ENCODE assay signal across 10 cellular contexts in genomic region chr3:177177670-177178295, GRCh38. TPM values are rescaled to one million over a fixed set of nuclear protein-coding genes. Genes with fewer than 3 reads are reported as not detected.
DNase-seq lines count a peak whose midpoint lies in the region; ATAC-seq and TF ChIP-seq lines count a peak whose summit lies in the region.
"Had no signal": no experiment of that assay in that cellular context is flagged by ENCODE, and none has a peak within 500 bp of the region (broad histone marks: within the 10 kb centered on the region; RNA-seq: fewer than 3 reads in every experiment).

No MANE protein-coding gene starts in this region.

- H3K36me3 ChIP-seq in hepatocyte (replicated peaks; ENCODE audit: insufficient read depth, low read depth) (no peaks in the 10 kb centered on the region), thymus (ENCODE audit: control insufficient read depth, insufficient read depth) (peaks cover 8% of the 10 kb centered on the region), GM23248 (ENCODE audit: low read depth) (no peaks in the 10 kb centered on the region)

- no peaks in the 10 kb centered on the region for H3K27me3 ChIP-seq in hepatocyte
- H3K27me3 ChIP-seq in thymus (ENCODE audit: control insufficient read depth, insufficient read depth): no peaks in the 10 kb centered on the region
- H3K27me3 ChIP-seq in GM23248 (replicated peaks; ENCODE audit: insufficient read depth): no peaks in the 10 kb centered on the region

- H3K9me3 ChIP-seq in T-helper 17 cell (ENCODE audit: control insufficient read depth, low read length, poor library complexity, severe bottlenecking) (no peaks in the 10 kb centered on the region), hepatocyte (ENCODE audit: low read depth) (no peaks in the 10 kb centered on the region), thymus (ENCODE audit: control insufficient read depth) (no peaks in the 10 kb centered on the region), GM23248 (ENCODE audit: low read depth) (no peaks in the 10 kb centered on the region)

- H3K9me2 ChIP-seq in hepatocyte (replicated peaks; ENCODE audit: insufficient read depth) (no peaks in the 10 kb centered on the region), GM23248 (ENCODE audit: insufficient read depth) (no peaks in the 10 kb centered on the region)

- H3K4me3 Mint-ChIP-seq in activated T-cell treated with anti-CD3 and anti-CD28 coated beads, Interleukin-2, amount 50 U/mL, for 72 hours: no peak overlapping the region
- no peak overlapping the region for H3K4me3 Mint-ChIP-seq in activated T-cell treated with anti-CD3 and anti-CD28 coated beads, Interleukin-2, amount 50 U/mL, for 24 hours
- peak overlapping the region; percentile 4 for H3K4me3 Mint-ChIP-seq in T-helper 17 cell
- H3K4me3 Mint-ChIP-seq: activated CD4-positive, alpha-beta T cell treated with anti-CD3 and anti-CD28 coated beads, Interleukin-2, amount 10 ng/mL, durations not matched to agents 7 days and 5 days had no signal

- H3K27ac ChIP-seq in hepatocyte (peak overlapping the region; percentile 51), thymus (ENCODE audit: low read depth) (peak overlapping the region; percentile 65), GM23248 (no peak overlapping the region)

- H3K79me2 ChIP-seq in hepatocyte: peaks cover 100% of the 10 kb centered on the region
- peaks cover 100% of the 10 kb centered on the region for H3K79me2 ChIP-seq in GM23248 (ENCODE audit: insufficient read depth)

- no peak for TF ChIP-seq CTCF in hepatocyte (IDR thresholded peaks at IDR 0.05; ENCODE audit: poor library complexity)

- H4K20me1 ChIP-seq in hepatocyte (ENCODE audit: insufficient read depth, poor library complexity, severe bottlenecking) (peaks cover 97% of the 10 kb centered on the region), GM23248 (ENCODE audit: insufficient read depth) (peaks cover 22% of the 10 kb centered on the region)

- ATAC-seq in activated T-cell treated with anti-CD3 and anti-CD28 coated beads, Interleukin-2, amount 50 U/mL, for 72 hours (replicated peaks in 1 of 2): no peak
- ATAC-seq in T-helper 17 cell: no peak

- H3K4me3 ChIP-seq in hepatocyte (no peak overlapping the region), thymus (ENCODE audit: low read length) (no peak overlapping the region), GM23248 (no peak overlapping the region)

- no peak overlapping the region for H3K9ac ChIP-seq in GM23248

- H2AFZ ChIP-seq in hepatocyte: no peak overlapping the region
- no peak overlapping the region for H2AFZ ChIP-seq in GM23248

- H3K9me3 Mint-ChIP-seq in activated T-cell treated with anti-CD3 and anti-CD28 coated beads, Interleukin-2, amount 50 U/mL, for 72 hours: no peaks in the 10 kb centered on the region
- peaks cover 2% of the 10 kb centered on the region for H3K9me3 Mint-ChIP-seq in activated T-cell treated with anti-CD3 and anti-CD28 coated beads, Interleukin-2, amount 50 U/mL, for 24 hours

- H3K4me2 ChIP-seq in hepatocyte (peak overlapping the region; percentile 39), GM23248 (ENCODE audit: unreplicated experiment) (no peak overlapping the region)

- peak overlapping the region; percentile 92 for H3K27ac Mint-ChIP-seq in activated T-cell treated with anti-CD3 and anti-CD28 coated beads, Interleukin-2, amount 50 U/mL, for 72 hours
- no peak overlapping the region for H3K27ac Mint-ChIP-seq in activated T-cell treated with anti-CD3 and anti-CD28 coated beads, Interleukin-2, amount 50 U/mL, for 24 hours
- H3K27ac Mint-ChIP-seq in T-helper 17 cell: peak overlapping the region; percentile 1
- H3K27ac Mint-ChIP-seq: activated CD4-positive, alpha-beta T cell treated with anti-CD3 and anti-CD28 coated beads, Interleukin-2, amount 10 ng/mL, durations not matched to agents 7 days and 5 days had no signal

- peaks cover 0 to 11% of the 10 kb centered on the region in 2 donors for H3K36me3 Mint-ChIP-seq in activated T-cell treated with anti-CD3 and anti-CD28 coated beads, Interleukin-2, amount 50 U/mL, for 72 hours (ENCODE audit: insufficient read depth in 2 of 2)
- peaks cover 57% of the 10 kb centered on the region for H3K36me3 Mint-ChIP-seq in activated T-cell treated with anti-CD3 and anti-CD28 coated beads, Interleukin-2, amount 50 U/mL, for 24 hours (ENCODE audit: low read depth)
- H3K36me3 Mint-ChIP-seq in T-helper 17 cell (ENCODE audit: low read depth): peaks cover 3% of the 10 kb centered on the region

- H3K27me3 Mint-ChIP-seq in activated T-cell treated with anti-CD3 and anti-CD28 coated beads, Interleukin-2, amount 50 U/mL, for 72 hours (ENCODE audit: low read depth): no peaks in the 10 kb centered on the region
- H3K27me3 Mint-ChIP-seq in activated T-cell treated with anti-CD3 and anti-CD28 coated beads, Interleukin-2, amount 50 U/mL, for 24 hours: no peaks in the 10 kb centered on the region
- H3K27me3 Mint-ChIP-seq in T-helper 17 cell: no peaks in the 10 kb centered on the region
- H3K27me3 Mint-ChIP-seq: activated CD4-positive, alpha-beta T cell treated with anti-CD3 and anti-CD28 coated beads, Interleukin-2, amount 10 ng/mL, durations not matched to agents 7 days and 5 days had no signal

- peaks cover 60% of the 10 kb centered on the region for H3K4me1 Mint-ChIP-seq in activated T-cell treated with anti-CD3 and anti-CD28 coated beads, Interleukin-2, amount 50 U/mL, for 72 hours (ENCODE audit: low read depth)
- H3K4me1 Mint-ChIP-seq in activated T-cell treated with anti-CD3 and anti-CD28 coated beads, Interleukin-2, amount 50 U/mL, for 24 hours (ENCODE audit: low read depth): peaks cover 70% of the 10 kb centered on the region
- H3K4me1 Mint-ChIP-seq in T-helper 17 cell: peaks cover 50% of the 10 kb centered on the region

- H3K4me1 ChIP-seq in hepatocyte (ENCODE audit: insufficient read depth) (peaks cover 5% of the 10 kb centered on the region), thymus (ENCODE audit: control insufficient read depth, insufficient read depth, low read length) (peaks cover 11% of the 10 kb centered on the region), GM23248 (ENCODE audit: insufficient read depth) (no peaks in the 10 kb centered on the region)

- no peaks in the 10 kb centered on the region for H3F3A ChIP-seq in GM23248 (ENCODE audit: insufficient read depth)

- no peak for DNase-seq in activated T-cell treated with anti-CD3 and anti-CD28 coated beads, Interleukin-2, amount 50 U/mL, for 72 hours
- no peak for DNase-seq in activated T-cell treated with anti-CD3 and anti-CD28 coated beads, Interleukin-2, amount 50 U/mL, for 24 hours
- DNase-seq in T-helper 17 cell (no peak), hepatocyte (ENCODE audit: low spot score) (no peak), GM03348 (ENCODE audit: low spot score) (no peak), COR-L47 (lab: John Stamatoyannopoulos, UW) (no peak), GM23248 (no peak)
- DNase-seq: activated CD4-positive, alpha-beta T cell treated with anti-CD3 and anti-CD28 coated beads, Interleukin-2, amount 10 ng/mL, durations not matched to agents 7 days and 5 days; DMS53 had no signal

- in situ Hi-C loops in GM23248 (cut with MboI): no loop called here

- 46% methylated on average over 8 of the region's 8 CpGs for WGBS in hepatocyte (ENCODE audit: low lambda C conversion rate, missing lambda C conversion rate)
- WGBS in thymus: 83% methylated on average over 8 of the region's 8 CpGs
- WGBS in GM23248 (ENCODE audit: low coverage in 1 of 2, low lambda C conversion rate in 2 of 2, missing lambda C conversion rate in 2 of 2), 2 experiments: 83 to 84% methylated on average over 8 of the region's 8 CpGs

RNA-seq across cellular contexts. Expression of gene TBL1XR1, which starts 19.5 kb away (rescaled TPM):
- total RNA-seq in activated T-cell treated with anti-CD3 and anti-CD28 coated beads, Interleukin-2, amount 50 U/mL, for 72 hours: 100 to 1,000 TPM; 179 to 240 TPM
- total RNA-seq in T-helper 17 cell (100 to 1,000 TPM; 115 to 136 TPM), hepatocyte (122 and 165 TPM in 2 replicates)
- polyA plus RNA-seq in hepatocyte (30.2 and 30.4 TPM in 2 replicates), thymus (66.5 TPM), GM23248 (2016; fragmentation: Nextera tagmentation; extraction: Ambion mirVana) (41.6 and 44.7 TPM in 2 replicates)
- 62.3 and 87.2 TPM in 2 replicates for total RNA-seq in GM23248 (2014; rRNA removed; shearing (Covaris generic))
